Comparison of ENCODE assay signal across 2 cellular contexts in the genomic region with DNA sequence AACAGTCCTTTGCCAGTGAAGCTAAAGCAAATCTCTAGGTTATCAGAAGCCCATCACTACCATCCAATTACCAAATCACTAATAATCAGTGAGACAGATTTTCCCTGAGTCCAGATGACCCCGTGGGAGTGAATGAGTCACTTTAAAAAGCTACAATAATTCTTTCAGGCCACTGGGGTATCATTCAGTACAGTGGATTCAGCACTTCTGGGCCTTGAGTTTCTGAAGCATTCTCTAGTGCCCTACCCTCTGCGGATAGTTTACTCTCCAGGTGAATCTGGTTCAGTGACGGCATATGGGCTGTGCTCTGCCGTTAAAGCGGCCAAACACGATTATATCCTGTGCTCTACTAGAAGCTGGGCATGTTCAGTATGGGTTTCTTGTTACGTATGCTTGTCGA.
TF ChIP-seq lines count a peak whose summit lies in the region.

No MANE protein-coding gene starts in this region.

TF ChIP-seq in SK-N-SH treated with all-trans-retinoic acid at 6 μM for 48 hours, 23 proteins besides CTCF, POLR2A, EP300 and RAD21 (continued from another document):
- no peak for TF ChIP-seq PATZ1 (CRISPR knock-in tag; IDR thresholded peaks at IDR 0.05; ENCODE audit: borderline replicate concordance)
- TF ChIP-seq ZFP3 (CRISPR knock-in tag; IDR thresholded peaks at IDR 0.05), result no peak
- TF ChIP-seq OSR1 (CRISPR knock-in tag; IDR thresholded peaks at IDR 0.05), result no peak
- TF ChIP-seq ESRRG (CRISPR knock-in tag; IDR thresholded peaks at IDR 0.05), result no peak
- TF ChIP-seq CSRNP3 (CRISPR knock-in tag; IDR thresholded peaks at IDR 0.05), result no peak
- TF ChIP-seq ZNF8 (CRISPR knock-in tag; IDR thresholded peaks at IDR 0.05), result no peak
- no peak for TF ChIP-seq ZNF565 (CRISPR knock-in tag; conservative IDR thresholded peaks at IDR 0.05; ENCODE audit: low read depth)

TF ChIP-seq in SK-N-SH, 30 proteins besides CTCF, POLR2A, EP300 and RAD21 (continued from another document):
- TF ChIP-seq REST (IDR thresholded peaks at IDR 0.05; ENCODE audit: low read depth, low read length), result no peak
- no peak for TF ChIP-seq RFX5 (IDR thresholded peaks at IDR 0.05; ENCODE audit: low read length)
- TF ChIP-seq FOXM1 (IDR thresholded peaks at IDR 0.05; ENCODE audit: low read depth), result no peak
- TF ChIP-seq CHD2 (IDR thresholded peaks at IDR 0.05; ENCODE audit: low read length, partially characterized antibody), result no peak
- no peak for TF ChIP-seq NFIC (IDR thresholded peaks at IDR 0.05; ENCODE audit: borderline replicate concordance)
- no peak for TF ChIP-seq RXRA (IDR thresholded peaks at IDR 0.05; ENCODE audit: borderline replicate concordance, low read depth)
- no peak for TF ChIP-seq RCOR1 (IDR thresholded peaks at IDR 0.05; ENCODE audit: low read length)
- no peak for TF ChIP-seq POLR2AphosphoS5 (IDR thresholded peaks at IDR 0.05; ENCODE audit: low read depth, low read length)
